8 cellular contexts compared by ENCODE assay signal in genomic region chr1:212700597-212700891, GRCh38. TPM values are rescaled to one million over a fixed set of nuclear protein-coding genes. Genes with fewer than 3 reads are reported as not detected.
DNase-seq lines count a peak whose midpoint lies in the region; ATAC-seq, FAIRE-seq and TF ChIP-seq lines count a peak whose summit lies in the region.

No MANE protein-coding gene starts in this region.

- intact Hi-C loops in K562 (cut with micrococcal nuclease): no loop called here
- intact Hi-C loops in aorta (cut with DNase I): loop anchor here in 1 of 2 donors (5.0 kb wide), 1 partner anchor 33 kb away; no protein-coding TSS in a partner anchor

- H3K27me3 Mint-ChIP-seq in memory B cell: peaks cover 4% of the 10 kb centered on the region

- peak overlapping the region in 1 of 2 experiments; percentile 72; a peak in 1 of 4 replicates for H3K9ac ChIP-seq in K562 (ENCODE audit: insufficient read depth in 1 of 2, low read depth in 2 of 2, low read length in 2 of 2)

- no peak overlapping the region for H3K27ac ChIP-seq in K562 (ENCODE audit: extremely low read depth, low read depth, low read length)
- H3K27ac ChIP-seq in aorta (ENCODE audit: low read depth in 1 of 2, low read length in 2 of 2): peak overlapping the region in 1 of 2 donors; percentile 23
- no peak overlapping the region for H3K27ac ChIP-seq in foreskin keratinocyte

- H3K27me3 ChIP-seq in K562 (ENCODE audit: control insufficient read depth in 2 of 2, insufficient read depth in 2 of 2, low read length in 2 of 2) (peaks cover 42 to 43% of the 10 kb centered on the region in 2 experiments), aorta (ENCODE audit: control insufficient read depth in 1 of 2, insufficient read depth in 2 of 2, low read length in 1 of 2) (no peaks in the 10 kb centered on the region), foreskin keratinocyte (peaks cover 91% of the 10 kb centered on the region)

- POLR2A ChIA-PET in AG04449 (lab: Yijun Ruan, JAX): interaction anchor here (1.2 kb wide), 1 partner anchor 92 kb away, joined by 4 read pairs; the partner anchor contains the start of gene ATF3
- POLR2A ChIA-PET in HEK293T (lab: Yijun Ruan, JAX): no interaction called here
- POLR2A ChIA-PET in K562 (lab: Yijun Ruan, JAX): interaction anchor here (1.8 kb wide), 1 partner anchor 29 kb away, joined by 4 read pairs; no protein-coding TSS in a partner anchor

- no peaks in the 10 kb centered on the region for H3K9me1 ChIP-seq in K562 (ENCODE audit: control insufficient read depth, insufficient read depth, low read length)

- 10% methylated on average over 16 of the region's 16 CpGs for WGBS in K562 (ENCODE audit: insufficient coverage, low coverage, missing lambda C conversion rate)
- 0 to 1% methylated on average over 16 of the region's 16 CpGs for WGBS in aorta, 2 donors

- peaks cover 19 to 23% of the 10 kb centered on the region in 2 experiments for H3K4me1 ChIP-seq in K562 (replicated peaks in 1 of 2; ENCODE audit: control insufficient read depth in 2 of 2, insufficient read depth in 2 of 2, low read length in 2 of 2)
- no peaks in the 10 kb centered on the region for H3K4me1 ChIP-seq in aorta (ENCODE audit: control insufficient read depth in 1 of 2, insufficient read depth in 2 of 2, low read length in 2 of 2)
- no peaks in the 10 kb centered on the region for H3K4me1 ChIP-seq in foreskin keratinocyte

- peaks cover 36% of the 10 kb centered on the region for H3K4me1 Mint-ChIP-seq in memory B cell

- no peak for TF ChIP-seq EP300 in K562 (IDR thresholded peaks at IDR 0.05; ENCODE audit: low read length)

- H3K36me3 ChIP-seq in K562 (ENCODE audit: control insufficient read depth, insufficient read depth, low read length) (no peaks in the 10 kb centered on the region), aorta (ENCODE audit: control insufficient read depth in 1 of 2, insufficient read depth in 2 of 2, low read length in 1 of 2) (no peaks in the 10 kb centered on the region)

- H3K27ac Mint-ChIP-seq in memory B cell: no peak overlapping the region

- H3K79me2 ChIP-seq in K562 (ENCODE audit: control insufficient read depth, insufficient read depth, low read length): no peaks in the 10 kb centered on the region

- H3K4me3 ChIP-seq in AG04449 (ENCODE audit: low read depth, low read length) (peak overlapping the region; percentile 62), K562 (peak overlapping the region; percentile 46; the same call in 1 of the 2 replicates), aorta (ENCODE audit: low read length in 2 of 2) (peak overlapping the region; percentile 43 to 71)

- H3K36me3 Mint-ChIP-seq in memory B cell: no peaks in the 10 kb centered on the region

- TF ChIP-seq POLR2A in K562 (conservative IDR thresholded peaks at IDR 0.05): no peak

- no peak for DNase-seq in AG04449 (ENCODE audit: low read depth, low spot score)
- DNase-seq in HEK293T (ENCODE audit: extremely low spot score): no peak
- DNase-seq in K562 (ENCODE audit: extremely low read depth in 1 of 4, low spot score in 3 of 4): no peak
- DNase-seq in memory B cell (ENCODE audit: low spot score in 2 of 2): no peak
- no peak for DNase-seq in aorta
- DNase-seq in foreskin keratinocyte: no peak

- no peaks in the 10 kb centered on the region for H4K20me1 ChIP-seq in K562 (replicated peaks; ENCODE audit: control insufficient read depth, insufficient read depth, low read length)

- FAIRE-seq in K562 (lab: Jason Lieb, UNC): no peak

- H3K4me3 Mint-ChIP-seq in memory B cell: peak overlapping the region; percentile 87

- no peak for ATAC-seq in K562
- peak; percentile 11 for ATAC-seq in memory B cell (ENCODE audit: low read depth)
- peak; percentile 33 for ATAC-seq in aorta (ENCODE audit: low FRiP score)
- ATAC-seq in HG03469 (IDR thresholded peaks at IDR 0.05; ENCODE audit: unreplicated experiment): no peak
- no peak for ATAC-seq in foreskin keratinocyte
- no peak for ATAC-seq in HG02763 (IDR thresholded peaks at IDR 0.05; ENCODE audit: unreplicated experiment)

- no peaks in the 10 kb centered on the region for H3K9me3 Mint-ChIP-seq in memory B cell

- no TSS peak for BruUV-seq in K562 (replicated peaks; lab: Mats Ljungman, UMichigan)

- peak overlapping the region; percentile 30; the same call in 1 of the 2 replicates for H3K4me2 ChIP-seq in K562 (ENCODE audit: insufficient read depth, low read length)

- CTCF ChIA-PET in AG04449 (lab: Yijun Ruan, JAX) (interaction anchor here (0.5 to 1.8 kb wide), 8 partner anchors 10 to 119 kb away, joined by 3 to 11 read pairs (median 6); no protein-coding TSS in a partner anchor), HEK293T (lab: Yijun Ruan, JAX) (interaction anchor here (1.3 kb wide), 1 partner anchor 16 kb away, joined by 4 read pairs; no protein-coding TSS in a partner anchor), K562 (lab: Yijun Ruan, JAX; ENCODE audit: low intra/inter-chr PET ratio) (interaction anchor here (0.6 to 1.4 kb wide), 2 partner anchors 82 to 185 kb away, joined by 3 to 4 read pairs; no protein-coding TSS in a partner anchor)

- in situ Hi-C loops in K562 (cut with MboI): no loop called here

- H2AFZ ChIP-seq in K562 (ENCODE audit: low read depth, low read length): 0 out of 2 replicates have a peak overlapping the region, but pooled peaks have one; percentile 50

- H3K9me3 ChIP-seq in K562 (replicated peaks; ENCODE audit: control insufficient read depth, insufficient read depth, low read depth, low read length) (no peaks in the 10 kb centered on the region), aorta (ENCODE audit: control insufficient read depth, low read length) (no peaks in the 10 kb centered on the region)

- TF ChIP-seq RAD21 in K562 (CRISPR knock-in tag; conservative IDR thresholded peaks at IDR 0.05 in 1 of 2, IDR thresholded peaks at IDR 0.05 in 1 of 2): no peak

- TF ChIP-seq CTCF in AG04449 (IDR thresholded peaks at IDR 0.05; ENCODE audit: insufficient read depth, low read length, missing control alignments) (no peak), K562 (IDR thresholded peaks at IDR 0.05 in 2 of 3, conservative IDR thresholded peaks at IDR 0.05 in 1 of 3; ENCODE audit: insufficient read depth in 2 of 3, low read depth in 1 of 3, low read length in 3 of 3) (no peak), foreskin keratinocyte (conservative IDR thresholded peaks at IDR 0.05) (no peak)

TF ChIP-seq in HEK293T, 16 proteins besides CTCF, POLR2A, EP300 and RAD21:
- TF ChIP-seq PKNOX1 (IDR thresholded peaks at IDR 0.05): peak; percentile 50
- no peak for TF ChIP-seq ELF4 (IDR thresholded peaks at IDR 0.05)
- no peak for TF ChIP-seq CTBP1 (IDR thresholded peaks at IDR 0.05; ENCODE audit: borderline replicate concordance)
- no peak for TF ChIP-seq LEF1 (IDR thresholded peaks at IDR 0.05; ENCODE audit: borderline replicate concordance)
- no peak for TF ChIP-seq ZNF384 (IDR thresholded peaks at IDR 0.05)

TF ChIP-seq in K562, 482 proteins besides CTCF, POLR2A, EP300 and RAD21:
- TF ChIP-seq KLF16 (IDR thresholded peaks at IDR 0.05) (no peak), SPI1 (IDR thresholded peaks at IDR 0.05; ENCODE audit: borderline replicate concordance, low read depth, low read length) (no peak), SMAD2 (IDR thresholded peaks at IDR 0.05; ENCODE audit: low read depth, low read length) (no peak), KDM4B (IDR thresholded peaks at IDR 0.05; ENCODE audit: borderline replicate concordance in 2 of 2, low read depth in 1 of 2) (no peak), FOXA3 (CRISPR knock-in tag; conservative IDR thresholded peaks at IDR 0.05 in 1 of 2, IDR thresholded peaks at IDR 0.05 in 1 of 2) (no peak), PKNOX1 (IDR thresholded peaks at IDR 0.05) (peak; percentile 47)

RNA-seq across cellular contexts. Expression of gene BATF3, which starts 0.9 kb away (rescaled TPM):
- total RNA-seq in K562 (2011; cell fraction: chromatin; rRNA removed; ENCODE audit: low replicate concordance): 1.7 and 2.4 TPM in 2 replicates
- 1.3 and 1.6 TPM in 2 replicates for total RNA-seq in K562 (2011; cell fraction: nucleolus; rRNA removed)
- total RNA-seq in K562 (2011; cell fraction: nucleoplasm; rRNA removed): 1.2 and 2.6 TPM in 2 replicates
- 3.4 and 3.6 TPM in 2 replicates for total RNA-seq in K562 (2014; rRNA removed)
- total RNA-seq in K562 (2014; rRNA removed; fragmentation: Illumina TruSeq; extraction: Trizol): 0.96 and 1.1 TPM in 2 replicates
- total RNA-seq in K562 (2015; rRNA removed; fragmentation: Illumina TruSeq; extraction: Trizol): 0.40 and 0.57 TPM in 2 replicates
- 2.0 and 3.8 TPM in 2 replicates for total RNA-seq in K562 (2021)
- polyA plus RNA-seq in K562 (2011; rRNA removed): 0.93 and 2.0 TPM in 2 replicates
- 0.68 and 4.4 TPM in 2 replicates for polyA plus RNA-seq in K562 (2011; cell fraction: cytosol; rRNA removed)
- 0.48 and 0.71 TPM in 2 replicates for polyA plus RNA-seq in K562 (2011; cell fraction: nucleus; rRNA removed)
- polyA plus RNA-seq in K562 (2012): 1.9 and 8.3 TPM in 2 replicates
- 2.7 and 3.1 TPM in 2 replicates for polyA plus RNA-seq in K562 (2014; fragmentation: Illumina TruSeq; extraction: Trizol)
- under 1 TPM; 0.51 to 0.57 TPM for polyA plus RNA-seq in K562 (2014; fragmentation: Nextera tagmentation; extraction: Ambion mirVana)
- 3.8 and 5.2 TPM in 2 replicates for polyA plus RNA-seq in K562 (2014; rRNA removed)
- polyA minus RNA-seq in K562 (2011; rRNA and poly(A)+ RNA removed): 0.18 and 0.25 TPM in 2 replicates
- 1.1 TPM in 1 of 2 replicates, not detected in the other for polyA minus RNA-seq in K562 (2011; cell fraction: cytosol; rRNA and poly(A)+ RNA removed)
- polyA minus RNA-seq in K562 (2011; cell fraction: nucleus; rRNA and poly(A)+ RNA removed): 0.11 and 0.54 TPM in 2 replicates
- total RNA-seq in aorta: 10 to 100 TPM in 1 of 2 donors, 1 to 10 TPM in 1; 5.5 to 13.9 TPM
- 1 to 10 TPM; 5.9 to 8.8 TPM for polyA plus RNA-seq in aorta
- 0.35 and 0.37 TPM in 2 replicates for total RNA-seq in foreskin keratinocyte
- 0.38 and 0.53 TPM in 2 replicates for polyA plus RNA-seq in foreskin keratinocyte

Comparison
In these comparisons a context has a peak if more than half of its experiments do, and no peak if none do; other contexts are left out.
1. ATAC-seq: peak in memory B cell (single experiment) and aorta (single experiment); none in K562 (single experiment), HG03469 (single experiment), foreskin keratinocyte (single experiment) and HG02763 (single experiment).
2. Peak in every context shown above with its lines, with median percentiles within 50 percentile points of each other: H3K4me3 ChIP-seq.